Comparison of ENCODE assay signal across 18 cellular contexts in genomic region chr9:79568337-79569084, GRCh38. TPM values are rescaled to one million over a fixed set of nuclear protein-coding genes. Genes with fewer than 3 reads are reported as not detected.
DNase-seq lines count a peak whose midpoint lies in the region; ATAC-seq and TF ChIP-seq lines count a peak whose summit lies in the region.
"Had no signal": no experiment of that assay in that cellular context is flagged by ENCODE, and none has a peak within 500 bp of the region (broad histone marks: within the 10 kb centered on the region; RNA-seq: fewer than 3 reads in every experiment).

No MANE protein-coding gene starts in this region.

- TF ChIP-seq POLR2A in esophagus squamous epithelium (IDR thresholded peaks at IDR 0.05): no peak

- H3K4me3 ChIP-seq in CD4-positive, CD25-positive, alpha-beta regulatory T cell (ENCODE audit: low read depth, low read length): no peak overlapping the region
- no peak overlapping the region for H3K4me3 ChIP-seq in OCI-LY1 (ENCODE audit: low read depth, low read length, poor library complexity, severe bottlenecking)
- H3K4me3 ChIP-seq in left ventricle myocardium inferior: no peak overlapping the region
- no peak overlapping the region for H3K4me3 ChIP-seq in PC-9
- no peak overlapping the region for H3K4me3 ChIP-seq in esophagus squamous epithelium
- H3K4me3 ChIP-seq: colonic mucosa, left lung, tibial artery had no signal

- H3K4me3 Mint-ChIP-seq in CD4-positive, CD25-positive, alpha-beta regulatory T cell: peak overlapping the region in 3 of 4 donors; percentile 24 to 59 (median 34)
- H3K4me3 Mint-ChIP-seq in T-helper 17 cell: no peak overlapping the region
- H3K4me3 Mint-ChIP-seq: activated naive CD4-positive, alpha-beta T cell treated with anti-CD3 and anti-CD28 coated beads, Interleukin-2, amount 10 ng/mL, durations not matched to agents 7 days and 5 days; HFFc6 had no signal

- H3K9me3 ChIP-seq in CD4-positive, CD25-positive, alpha-beta regulatory T cell (ENCODE audit: control insufficient read depth in 2 of 2, low read length in 2 of 2): peaks cover 0 to 3% of the 10 kb centered on the region in 2 experiments
- H3K9me3 ChIP-seq in OCI-LY1 (ENCODE audit: low read length) (0 out of 2 replicates have a peak, but pooled peaks cover 5% of the 10 kb centered on the region), left ventricle myocardium inferior (replicated peaks) (peaks cover 6% of the 10 kb centered on the region), PC-9 (ENCODE audit: insufficient read depth, low read depth) (no peaks in the 10 kb centered on the region; the same call in 1 of the 2 replicates), T-helper 17 cell (ENCODE audit: control insufficient read depth, low read length, poor library complexity, severe bottlenecking) (no peaks in the 10 kb centered on the region), esophagus squamous epithelium (peaks cover 0 to 8% (median 0%) of the 10 kb centered on the region in 3 donors)
- H3K9me3 ChIP-seq: colonic mucosa, left lung, tibial artery had no signal

- H3K4me1 ChIP-seq in CD4-positive, CD25-positive, alpha-beta regulatory T cell (ENCODE audit: control insufficient read depth, insufficient read depth, low read length, poor library complexity, severe bottlenecking): peaks cover 11% of the 10 kb centered on the region
- peaks cover 21% of the 10 kb centered on the region for H3K4me1 ChIP-seq in OCI-LY1 (ENCODE audit: insufficient read depth, low read length, severe bottlenecking)
- peaks cover 23% of the 10 kb centered on the region for H3K4me1 ChIP-seq in left ventricle myocardium inferior
- no peaks in the 10 kb centered on the region for H3K4me1 ChIP-seq in PC-9 (replicated peaks; ENCODE audit: insufficient read depth)
- peaks cover 3 to 12% (median 6%) of the 10 kb centered on the region in 3 donors for H3K4me1 ChIP-seq in esophagus squamous epithelium
- H3K4me1 ChIP-seq: colonic mucosa had no signal

- H3K27ac ChIP-seq in CD4-positive, CD25-positive, alpha-beta regulatory T cell (ENCODE audit: insufficient read depth, low read length, poor library complexity, severe bottlenecking): no peak overlapping the region
- H3K27ac ChIP-seq in OCI-LY1 (ENCODE audit: low read depth, low read length, poor library complexity, severe bottlenecking) (peak overlapping the region; percentile 13), left ventricle myocardium inferior (replicated peaks) (no peak overlapping the region), PC-9 (no peak overlapping the region), esophagus squamous epithelium (no peak overlapping the region)
- H3K27ac ChIP-seq: colonic mucosa, left lung, tibial artery had no signal

- peak overlapping the region; percentile 19; the same call in 1 of the 2 replicates for H3K4me2 ChIP-seq in OCI-LY1 (ENCODE audit: low read length)
- no peak overlapping the region for H3K4me2 ChIP-seq in PC-9

- H3F3A ChIP-seq in OCI-LY1 (ENCODE audit: insufficient read depth, low read length): peaks cover 4% of the 10 kb centered on the region; the same call in 1 of the 2 replicates
- H3F3A ChIP-seq in PC-9 (ENCODE audit: insufficient read depth, low read depth): no peaks in the 10 kb centered on the region

- H3K27me3 ChIP-seq in CD4-positive, CD25-positive, alpha-beta regulatory T cell (ENCODE audit: control insufficient read depth, insufficient read depth, low read length): peaks cover 20% of the 10 kb centered on the region
- no peaks in the 10 kb centered on the region; the same call in 1 of the 2 replicates for H3K27me3 ChIP-seq in OCI-LY1 (ENCODE audit: insufficient read depth, low read length)
- peaks cover 35% of the 10 kb centered on the region for H3K27me3 ChIP-seq in left ventricle myocardium inferior (ENCODE audit: low read depth)
- H3K27me3 ChIP-seq in PC-9 (ENCODE audit: insufficient read depth, low read depth): no peaks in the 10 kb centered on the region
- peaks cover 0 to 4% (median 0%) of the 10 kb centered on the region in 4 donors for H3K27me3 ChIP-seq in esophagus squamous epithelium
- H3K27me3 ChIP-seq: tibial artery had no signal

- no peak for DNase-seq in CD4-positive, CD25-positive, alpha-beta regulatory T cell
- DNase-seq in midbrain (lab: John Stamatoyannopoulos, UW) (peak; percentile 44), left ventricle myocardium inferior (no peak), PC-9 (no peak), T-helper 17 cell (no peak), esophagus squamous epithelium (lab: John Stamatoyannopoulos, UW) (no peak)
- DNase-seq: activated naive CD4-positive, alpha-beta T cell treated with anti-CD3 and anti-CD28 coated beads, Interleukin-2, amount 10 ng/mL, durations not matched to agents 7 days and 5 days; activated T-cell treated with anti-CD3 and anti-CD28 coated beads, Interleukin-2, amount 50 U/mL, for 1 hour; colonic mucosa; foreskin melanocyte; left lung; NCI-H187 treated with DMSO at 0.1 percent for 48 hours; NCI-H446 treated with DMSO at 0.1 percent for 48 hours; tibial artery had no signal

- H2AFZ ChIP-seq in OCI-LY1 (ENCODE audit: low read length) (no peak overlapping the region), PC-9 (no peak overlapping the region)

- H3K36me3 Mint-ChIP-seq in CD4-positive, CD25-positive, alpha-beta regulatory T cell: no peaks in the 10 kb centered on the region
- no peaks in the 10 kb centered on the region for H3K36me3 Mint-ChIP-seq in T-helper 17 cell (ENCODE audit: low read depth)

- peak; percentile 38; the same call in 1 of the 3 replicates for TF ChIP-seq CTCF in GM12872 (IDR thresholded peaks at IDR 0.05; ENCODE audit: insufficient read depth, low read depth, low read length)
- TF ChIP-seq CTCF in OCI-LY1 (IDR thresholded peaks at IDR 0.05; ENCODE audit: low read length): peak; percentile 32; the same call in 1 of the 2 replicates
- no peak for TF ChIP-seq CTCF in left ventricle myocardium inferior (IDR thresholded peaks at IDR 0.05; ENCODE audit: borderline replicate concordance)
- TF ChIP-seq CTCF in PC-9 (conservative IDR thresholded peaks at IDR 0.05): no peak
- no peak for TF ChIP-seq CTCF in esophagus squamous epithelium (IDR thresholded peaks at IDR 0.05)

- peaks cover 0 to 9% (median 5%) of the 10 kb centered on the region in 4 donors for H3K4me1 Mint-ChIP-seq in CD4-positive, CD25-positive, alpha-beta regulatory T cell
- peaks cover 9% of the 10 kb centered on the region for H3K4me1 Mint-ChIP-seq in T-helper 17 cell

- H4K20me1 ChIP-seq in OCI-LY1 (ENCODE audit: insufficient read depth, low read length) (no peaks in the 10 kb centered on the region), PC-9 (ENCODE audit: insufficient read depth) (no peaks in the 10 kb centered on the region)

- intact Hi-C loops in left ventricle myocardium inferior (cut with micrococcal nuclease): no loop called here
- intact Hi-C loops in PC-9 (cut with micrococcal nuclease; ENCODE audit: unreplicated experiment): no loop called here
- intact Hi-C loops in esophagus squamous epithelium (cut with DNase I): no loop called here

- H3K9me3 Mint-ChIP-seq in CD4-positive, CD25-positive, alpha-beta regulatory T cell: no peaks in the 10 kb centered on the region
- H3K9me3 Mint-ChIP-seq: activated naive CD4-positive, alpha-beta T cell treated with anti-CD3 and anti-CD28 coated beads, Interleukin-2, amount 10 ng/mL, durations not matched to agents 7 days and 5 days; HFFc6 had no signal

- no peaks in the 10 kb centered on the region for H3K36me3 ChIP-seq in CD4-positive, CD25-positive, alpha-beta regulatory T cell (ENCODE audit: control insufficient read depth, insufficient read depth, low read length)
- H3K36me3 ChIP-seq in OCI-LY1 (ENCODE audit: insufficient read depth, low read length) (no peaks in the 10 kb centered on the region; the same call in 1 of the 2 replicates), left ventricle myocardium inferior (no peaks in the 10 kb centered on the region), PC-9 (ENCODE audit: low read depth) (no peaks in the 10 kb centered on the region), esophagus squamous epithelium (no peaks in the 10 kb centered on the region)
- H3K36me3 ChIP-seq: colonic mucosa, left lung, tibial artery had no signal

- no peak overlapping the region for H3K9ac ChIP-seq in OCI-LY1 (ENCODE audit: low read length)

- H3K79me2 ChIP-seq in OCI-LY1 (ENCODE audit: insufficient read depth, low read length): 0 out of 2 replicates have a peak, but pooled peaks cover under 1% of the 10 kb centered on the region
- no peaks in the 10 kb centered on the region for H3K79me2 ChIP-seq in PC-9 (ENCODE audit: low read depth)

- no TSS peak for BruUV-seq in PC-9 (replicated peaks; lab: Mats Ljungman, UMichigan)

- no peak for ATAC-seq in CD4-positive, CD25-positive, alpha-beta regulatory T cell (ENCODE audit: low read depth in 2 of 2)
- no peak for ATAC-seq in T-helper 17 cell
- ATAC-seq: left lung, SK-N-SH treated with all-trans-retinoic acid at 6 μM for 48 hours had no signal

- no peaks in the 10 kb centered on the region for H3K9me2 ChIP-seq in OCI-LY1 (ENCODE audit: low read depth, low read length)
- H3K9me2 ChIP-seq in PC-9 (ENCODE audit: insufficient read depth): no peaks in the 10 kb centered on the region

- no peak overlapping the region for H3K27ac Mint-ChIP-seq in CD4-positive, CD25-positive, alpha-beta regulatory T cell
- H3K27ac Mint-ChIP-seq in T-helper 17 cell: no peak overlapping the region
- H3K27ac Mint-ChIP-seq: activated naive CD4-positive, alpha-beta T cell treated with anti-CD3 and anti-CD28 coated beads, Interleukin-2, amount 10 ng/mL, durations not matched to agents 7 days and 5 days; HFFc6 had no signal

- POLR2A ChIA-PET in PC-9 (lab: Charles Lee; ENCODE audit: unreplicated experiment): no interaction called here

- 70 to 73% methylated on average over 7 of the region's 7 CpGs for WGBS in esophagus squamous epithelium, 2 donors

- H3K27me3 Mint-ChIP-seq in CD4-positive, CD25-positive, alpha-beta regulatory T cell: peaks cover 31% of the 10 kb centered on the region
- peaks cover 25% of the 10 kb centered on the region for H3K27me3 Mint-ChIP-seq in T-helper 17 cell

- CTCF ChIA-PET in PC-9 (lab: Charles Lee): no interaction called here

RNA-seq across cellular contexts. Expression of gene TLE4, which starts 3.3 kb away (rescaled TPM):
- total RNA-seq in CD4-positive, CD25-positive, alpha-beta regulatory T cell: 127 TPM
- 10 to 100 TPM; 16.2 to 30.1 (median 21.8) TPM for polyA plus RNA-seq in CD4-positive, CD25-positive, alpha-beta regulatory T cell
- total RNA-seq in left ventricle myocardium inferior (10.3 TPM), PC-9 (2021) (not detected in 2 replicates), T-helper 17 cell (100 to 1,000 TPM; 104 to 154 TPM), esophagus squamous epithelium (10 to 100 TPM; 30.1 to 52.5 (median 38.1) TPM)

Comparison
In these comparisons a context has a peak if more than half of its experiments do, and no peak if none do; other contexts are left out.
1. CTCF ChIP-seq: peak in GM12872 (single experiment) and OCI-LY1 (single experiment); none in left ventricle myocardium inferior (single experiment), PC-9 (single experiment) and esophagus squamous epithelium (0 of 6).